Comparison of ENCODE assay signal across 14 cellular contexts in genomic region chr1:53766766-53767409, GRCh38. TPM values are rescaled to one million over a fixed set of nuclear protein-coding genes. Genes with fewer than 3 reads are reported as not detected.
DNase-seq lines count a peak whose midpoint lies in the region; ATAC-seq, FAIRE-seq and TF ChIP-seq lines count a peak whose summit lies in the region.
"Had no signal": no experiment of that assay in that cellular context is flagged by ENCODE, and none has a peak within 500 bp of the region (broad histone marks: within the 10 kb centered on the region; RNA-seq: fewer than 3 reads in every experiment).

No MANE protein-coding gene starts in this region.

- H3K36me3 ChIP-seq in left ventricle myocardium inferior: peaks cover 26% of the 10 kb centered on the region
- no peaks in the 10 kb centered on the region for H3K36me3 ChIP-seq in thoracic aorta
- no peaks in the 10 kb centered on the region for H3K36me3 ChIP-seq in pancreas
- H3K36me3 ChIP-seq: Peyer's patch had no signal

- no peaks in the 10 kb centered on the region for H3K9me3 Mint-ChIP-seq in activated T-helper 1 cell treated with anti-CD3 and anti-CD28 coated beads, Interleukin-12 subunit alpha, Interleukin-12 subunit beta, Interleukin-2, Interleukin-4 antibody, amounts not matched to agents 30 ng/mL and 10 ng/mL and 1 ng/mL, durations not matched to agents 14 hours and 24 hours and 36 hours
- H3K9me3 Mint-ChIP-seq: dendritic cell treated with granulocyte-macrophage colony-stimulating factor and Interleukin-4, amounts not matched to agents 40 ng/mL and 50 ng/mL, for 4 days had no signal

- H3K27me3 ChIP-seq in left ventricle myocardium inferior (ENCODE audit: low read depth): no peaks in the 10 kb centered on the region
- H3K27me3 ChIP-seq in thoracic aorta (replicated peaks; ENCODE audit: insufficient read depth): no peaks in the 10 kb centered on the region
- no peaks in the 10 kb centered on the region for H3K27me3 ChIP-seq in pancreas
- H3K27me3 ChIP-seq: Peyer's patch had no signal

- H3K4me3 ChIP-seq in left ventricle myocardium inferior: peak overlapping the region; percentile 25
- peak overlapping the region; percentile 29 to 51 for H3K4me3 ChIP-seq in foreskin fibroblast (ENCODE audit: low read depth in 1 of 2, low read length in 2 of 2)
- H3K4me3 ChIP-seq in thoracic aorta: peak overlapping the region; percentile 33
- H3K4me3 ChIP-seq in pancreas: no peak overlapping the region
- H3K4me3 ChIP-seq: HAP-1 had no signal

- peak overlapping the region; percentile 78 for H3K4me3 Mint-ChIP-seq in activated T-helper 1 cell treated with anti-CD3 and anti-CD28 coated beads, Interleukin-12 subunit alpha, Interleukin-12 subunit beta, Interleukin-2, Interleukin-4 antibody, amounts not matched to agents 30 ng/mL and 10 ng/mL and 1 ng/mL, durations not matched to agents 14 hours and 24 hours and 36 hours
- H3K4me3 Mint-ChIP-seq: dendritic cell treated with granulocyte-macrophage colony-stimulating factor and Interleukin-4, amounts not matched to agents 40 ng/mL and 50 ng/mL, for 4 days had no signal

- intact Hi-C loops in left ventricle myocardium inferior (cut with micrococcal nuclease) (no loop called here), cardiac septum (cut with DNase I) (no loop called here), pancreas (cut with DNase I) (no loop called here)
- intact Hi-C loops in activated T-helper 1 cell treated with anti-CD3 and anti-CD28 coated beads, Interleukin-12 subunit alpha, Interleukin-12 subunit beta, Interleukin-2, Interleukin-4 antibody, amounts not matched to agents 30 ng/mL and 10 ng/mL and 1 ng/mL, durations not matched to agents 14 hours and 24 hours and 36 hours (cut with micrococcal nuclease): loop anchor here (1.0 to 10.0 kb wide), 4 partner anchors 16 to 178 kb away; partner anchors contain the start of genes GLIS1, IFT25, LRRC42 and NDC1

- H3K27ac ChIP-seq in left ventricle myocardium inferior (replicated peaks) (peak overlapping the region; percentile 68), thoracic aorta (no peak overlapping the region), pancreas (no peak overlapping the region)
- H3K27ac ChIP-seq: Peyer's patch had no signal

- no peaks in the 10 kb centered on the region for H3K9me3 ChIP-seq in left ventricle myocardium inferior (replicated peaks)
- no peaks in the 10 kb centered on the region for H3K9me3 ChIP-seq in thoracic aorta
- no peaks in the 10 kb centered on the region for H3K9me3 ChIP-seq in pancreas
- H3K9me3 ChIP-seq: HAP-1, Peyer's patch had no signal

- peak overlapping the region; percentile 81 for H3K27ac Mint-ChIP-seq in activated T-helper 1 cell treated with anti-CD3 and anti-CD28 coated beads, Interleukin-12 subunit alpha, Interleukin-12 subunit beta, Interleukin-2, Interleukin-4 antibody, amounts not matched to agents 30 ng/mL and 10 ng/mL and 1 ng/mL, durations not matched to agents 14 hours and 24 hours and 36 hours
- H3K27ac Mint-ChIP-seq: dendritic cell treated with granulocyte-macrophage colony-stimulating factor and Interleukin-4, amounts not matched to agents 40 ng/mL and 50 ng/mL, for 4 days had no signal

- no peak for DNase-seq in left ventricle myocardium inferior
- no peak for DNase-seq in cardiac septum (ENCODE audit: low spot score)
- no peak for DNase-seq in activated T-helper 1 cell treated with anti-CD3 and anti-CD28 coated beads, Interleukin-12 subunit alpha, Interleukin-12 subunit beta, Interleukin-2, Interleukin-4 antibody, amounts not matched to agents 30 ng/mL and 10 ng/mL and 1 ng/mL, durations not matched to agents 14 hours and 24 hours and 36 hours (ENCODE audit: low spot score)
- peak; percentile 34 to 68 for DNase-seq in foreskin fibroblast
- no peak for DNase-seq in thoracic aorta (ENCODE audit: low spot score)
- DNase-seq in mucosa of gallbladder (ENCODE audit: low spot score): no peak
- no peak for DNase-seq in NCI-H2107 treated with DMSO at 0.1 percent for 48 hours (lab: John Stamatoyannopoulos, UW; ENCODE audit: unreplicated experiment)
- no peak for DNase-seq in pancreas
- DNase-seq: left colon; NCI-H1930; Peyer's patch; stimulated activated CD4-positive, alpha-beta T cell treated with anti-CD3 and anti-CD28 coated beads, Interleukin-12 subunit alpha, Interleukin-12 subunit beta, amount 100 ng/mL, for 4 hours had no signal

- peaks cover 45% of the 10 kb centered on the region for H3K4me1 Mint-ChIP-seq in activated T-helper 1 cell treated with anti-CD3 and anti-CD28 coated beads, Interleukin-12 subunit alpha, Interleukin-12 subunit beta, Interleukin-2, Interleukin-4 antibody, amounts not matched to agents 30 ng/mL and 10 ng/mL and 1 ng/mL, durations not matched to agents 14 hours and 24 hours and 36 hours (ENCODE audit: low read depth)

- 61 to 65% methylated on average over 3 of the region's 3 CpGs for WGBS in pancreas, 2 donors

- peaks cover 23% of the 10 kb centered on the region for H3K36me3 Mint-ChIP-seq in activated T-helper 1 cell treated with anti-CD3 and anti-CD28 coated beads, Interleukin-12 subunit alpha, Interleukin-12 subunit beta, Interleukin-2, Interleukin-4 antibody, amounts not matched to agents 30 ng/mL and 10 ng/mL and 1 ng/mL, durations not matched to agents 14 hours and 24 hours and 36 hours (ENCODE audit: low read depth)

- ATAC-seq in thoracic aorta (ENCODE audit: insufficient number of reproducible peaks, low FRiP score, low read depth): no peak
- ATAC-seq in pancreas: no peak
- ATAC-seq: left colon had no signal

- no peak for FAIRE-seq in pancreas (lab: Jason Lieb, UNC)

- peaks cover 9% of the 10 kb centered on the region for H3K4me1 ChIP-seq in left ventricle myocardium inferior
- H3K4me1 ChIP-seq in thoracic aorta (ENCODE audit: control insufficient read depth in 1 of 2, low read depth in 2 of 2): no peaks in the 10 kb centered on the region
- no peaks in the 10 kb centered on the region for H3K4me1 ChIP-seq in pancreas
- H3K4me1 ChIP-seq: HAP-1, Peyer's patch had no signal

- H3K27me3 Mint-ChIP-seq in activated T-helper 1 cell treated with anti-CD3 and anti-CD28 coated beads, Interleukin-12 subunit alpha, Interleukin-12 subunit beta, Interleukin-2, Interleukin-4 antibody, amounts not matched to agents 30 ng/mL and 10 ng/mL and 1 ng/mL, durations not matched to agents 14 hours and 24 hours and 36 hours (ENCODE audit: insufficient read depth): no peaks in the 10 kb centered on the region
- H3K27me3 Mint-ChIP-seq: dendritic cell treated with granulocyte-macrophage colony-stimulating factor and Interleukin-4, amounts not matched to agents 40 ng/mL and 50 ng/mL, for 4 days had no signal

- no peak for TF ChIP-seq CTCF in left ventricle myocardium inferior (IDR thresholded peaks at IDR 0.05; ENCODE audit: borderline replicate concordance)
- no peak for TF ChIP-seq CTCF in foreskin fibroblast (IDR thresholded peaks at IDR 0.05; ENCODE audit: low read depth, low read length)
- TF ChIP-seq CTCF in thoracic aorta (IDR thresholded peaks at IDR 0.05): no peak
- TF ChIP-seq CTCF in pancreas (IDR thresholded peaks at IDR 0.05): no peak

RNA-seq across cellular contexts. Expression of gene GLIS1, which starts 27.9 kb away (rescaled TPM):
- total RNA-seq in left ventricle myocardium inferior (0.16 TPM), cardiac septum (0.30 TPM), thoracic aorta (1 to 10 TPM in 1 of 2 donors, not detected in 1; 2.6 TPM), mucosa of gallbladder (0.17 TPM), pancreas (under 1 TPM in 2 of 6 donors, not detected in 4; 0.06 to 0.19 TPM)
- total RNA-seq in activated T-helper 1 cell treated with anti-CD3 and anti-CD28 coated beads, Interleukin-12 subunit alpha, Interleukin-12 subunit beta, Interleukin-2, Interleukin-4 antibody, amounts not matched to agents 30 ng/mL and 10 ng/mL and 1 ng/mL, durations not matched to agents 14 hours and 24 hours and 36 hours: 0.05 TPM in 1 of 2 replicates, not detected in the other
- polyA plus RNA-seq in pancreas: under 1 TPM; 0.08 to 0.26 TPM

Comparison
In these comparisons a context has a peak if more than half of its experiments do, and no peak if none do; other contexts are left out.
1. DNase-seq: peak in foreskin fibroblast (2 of 2); none in left ventricle myocardium inferior (single experiment), cardiac septum (single experiment), activated T-helper 1 cell treated with anti-CD3 and anti-CD28 coated beads, Interleukin-12 subunit alpha, Interleukin-12 subunit beta, Interleukin-2, Interleukin-4 antibody, amounts not matched to agents 30 ng/mL and 10 ng/mL and 1 ng/mL, durations not matched to agents 14 hours and 24 hours and 36 hours (single experiment), thoracic aorta (single experiment), mucosa of gallbladder (single experiment), NCI-H2107 treated with DMSO at 0.1 percent for 48 hours (single experiment) and pancreas (0 of 6).
2. H3K4me3 ChIP-seq: peak in left ventricle myocardium inferior (single experiment), foreskin fibroblast (2 of 2) and thoracic aorta (single experiment); none in pancreas (0 of 4).